In genomic region chr17:64658931-64659330, GRCh38 we compare ENCODE assay signal across 13 cellular contexts. TPM values are rescaled to one million over a fixed set of nuclear protein-coding genes. Genes with fewer than 3 reads are reported as not detected.
A peak's percentile ranks its signal among the peaks of the same experiment; 100 is the strongest.
DNase-seq lines count a peak whose midpoint lies in the region; ATAC-seq and TF ChIP-seq lines count a peak whose summit lies in the region.
"Had no signal": no experiment of that assay in that cellular context is flagged by ENCODE, and none has a peak within 500 bp of the region (broad histone marks: within the 10 kb centered on the region; RNA-seq: fewer than 3 reads in every experiment).

No MANE protein-coding gene starts in this region.

- H3F3A ChIP-seq in GM23338 (replicated peaks; ENCODE audit: low read depth) = no peaks in the 10 kb centered on the region

- H3K79me2 ChIP-seq in ACC112 (ENCODE audit: control insufficient read depth, insufficient read depth, low read length, unreplicated experiment) (peaks cover 80% of the 10 kb centered on the region), GM23338 (replicated peaks; ENCODE audit: insufficient read depth) (peaks cover 73% of the 10 kb centered on the region)

- no peaks in the 10 kb centered on the region for H3K9me2 ChIP-seq in GM23338 (ENCODE audit: insufficient read depth)

- H3K27ac ChIP-seq in ACC112 (ENCODE audit: low read depth, low read length) (peak overlapping the region; percentile 55), GM23338 (ENCODE audit: low read depth) (no peak overlapping the region)

- H3K4me2 ChIP-seq in GM23338 = no peak overlapping the region

- intact Hi-C loops in activated T-helper 2 cell treated with anti-CD3 and anti-CD28 coated beads, Interferon-gamma antibody, Interleukin-2, Interleukin-4, amounts not matched to agents 10 μg/mL and 5 μg/mL and 100 μg/mL, durations not matched to agents 14 hours and 24 hours and 36 hours (cut with micrococcal nuclease) = no loop called here

- in situ Hi-C loops in astrocyte of the cerebellum (cut with HindIII; ENCODE audit: low sequenced_read_pairs) = loop anchor here (5.0 kb wide), 1 partner anchor 83 kb away; no protein-coding TSS in a partner anchor

- peak overlapping the region; percentile 36 to 93 (median 44) for H3K27ac Mint-ChIP-seq in immature natural killer cell
- H3K27ac Mint-ChIP-seq in GM23338 = no peak overlapping the region
- no peak overlapping the region for H3K27ac Mint-ChIP-seq in activated T-helper 2 cell treated with anti-CD3 and anti-CD28 coated beads, Interferon-gamma antibody, Interleukin-2, Interleukin-4, amounts not matched to agents 10 μg/mL and 5 μg/mL and 100 μg/mL, durations not matched to agents 14 hours and 24 hours and 36 hours
- H3K27ac Mint-ChIP-seq: activated naive CD4-positive, alpha-beta T cell treated with anti-CD3 and anti-CD28 coated beads for 36 hours had no signal

- H3K4me3 ChIP-seq in ACC112 (ENCODE audit: low read depth, low read length) (peak overlapping the region; percentile 92), HFF-Myc (replicated peaks; ENCODE audit: low read depth, low read length) (peak overlapping the region; percentile 19; the same call in 1 of the 2 replicates), astrocyte of the cerebellum (ENCODE audit: low read depth, low read length) (no peak overlapping the region), GM23338 (no peak overlapping the region)

- H3K36me3 Mint-ChIP-seq in immature natural killer cell (no peaks in the 10 kb centered on the region), GM23338 (ENCODE audit: low read depth) (peaks cover 12% of the 10 kb centered on the region)
- H3K36me3 Mint-ChIP-seq in activated T-helper 2 cell treated with anti-CD3 and anti-CD28 coated beads, Interferon-gamma antibody, Interleukin-2, Interleukin-4, amounts not matched to agents 10 μg/mL and 5 μg/mL and 100 μg/mL, durations not matched to agents 14 hours and 24 hours and 36 hours (ENCODE audit: low read depth) = peaks cover 27% of the 10 kb centered on the region

- H3K27me3 Mint-ChIP-seq in immature natural killer cell (ENCODE audit: low read depth in 3 of 3) (peaks cover 5 to 11% (median 8%) of the 10 kb centered on the region in 3 donors), GM23338 (ENCODE audit: insufficient read depth, low read depth, poor library complexity) (peaks cover 3% of the 10 kb centered on the region)
- H3K27me3 Mint-ChIP-seq in activated T-helper 2 cell treated with anti-CD3 and anti-CD28 coated beads, Interferon-gamma antibody, Interleukin-2, Interleukin-4, amounts not matched to agents 10 μg/mL and 5 μg/mL and 100 μg/mL, durations not matched to agents 14 hours and 24 hours and 36 hours (ENCODE audit: low read depth) = no peaks in the 10 kb centered on the region

- H3K4me1 Mint-ChIP-seq in immature natural killer cell (peaks cover 58 to 68% of the 10 kb centered on the region in 2 donors), GM23338 (peaks cover 25% of the 10 kb centered on the region)
- peaks cover 27% of the 10 kb centered on the region for H3K4me1 Mint-ChIP-seq in activated T-helper 2 cell treated with anti-CD3 and anti-CD28 coated beads, Interferon-gamma antibody, Interleukin-2, Interleukin-4, amounts not matched to agents 10 μg/mL and 5 μg/mL and 100 μg/mL, durations not matched to agents 14 hours and 24 hours and 36 hours (ENCODE audit: low read depth)

- H3K4me1 ChIP-seq in ACC112 (ENCODE audit: control insufficient read depth, insufficient read depth, low read length, unreplicated experiment) = peaks cover 32% of the 10 kb centered on the region
- H3K4me1 ChIP-seq in GM23338 (ENCODE audit: insufficient read depth) = peaks cover 13% of the 10 kb centered on the region

- DNase-seq in HFF-Myc (ENCODE audit: extremely low read depth, low read depth) (no peak), astrocyte of the cerebellum (ENCODE audit: low read depth) (peak; percentile 75), immature natural killer cell (no peak), GM23338 (ENCODE audit: low spot score) (no peak)
- no peak for DNase-seq in activated T-helper 2 cell treated with anti-CD3 and anti-CD28 coated beads, Interferon-gamma antibody, Interleukin-2, Interleukin-4, amounts not matched to agents 10 μg/mL and 5 μg/mL and 100 μg/mL, durations not matched to agents 14 hours and 24 hours and 36 hours (ENCODE audit: low spot score)
- no peak for DNase-seq in stimulated activated CD8-positive, alpha-beta memory T cell treated with anti-CD3 and anti-CD28 coated beads, Interleukin-4, amount 100 ng/mL, for 48 hours
- DNase-seq: activated CD4-positive, CD25-positive, alpha-beta regulatory T cell treated with anti-CD3 and anti-CD28 coated beads, Interleukin-2, amount 50 U/mL, for 72 hours; activated naive CD4-positive, alpha-beta T cell treated with anti-CD3 and anti-CD28 coated beads for 36 hours; C1 segment of cervical spinal cord; NCI-H2081; right cardiac atrium had no signal

- H3K27me3 ChIP-seq in ACC112 (ENCODE audit: insufficient read depth, low read length) = no peaks in the 10 kb centered on the region
- 0 out of 2 replicates have a peak, but pooled peaks cover 3% of the 10 kb centered on the region for H3K27me3 ChIP-seq in GM23338 (ENCODE audit: insufficient read depth)

- no peak for ATAC-seq in GM23338
- no peak for ATAC-seq in GM18867 (IDR thresholded peaks at IDR 0.05; ENCODE audit: unreplicated experiment)
- ATAC-seq: right cardiac atrium had no signal

- H2AFZ ChIP-seq in ACC112 (ENCODE audit: low read length, unreplicated experiment) = no peak overlapping the region
- H2AFZ ChIP-seq in GM23338 = no peak overlapping the region

- TF ChIP-seq CTCF in HFF-Myc (IDR thresholded peaks at IDR 0.05; ENCODE audit: low read depth, low read length, missing control alignments) (no peak), astrocyte of the cerebellum (IDR thresholded peaks at IDR 0.05; ENCODE audit: low read depth, low read length, missing control alignments) (no peak), GM23338 (conservative IDR thresholded peaks at IDR 0.05; ENCODE audit: low read depth in 2 of 2) (no peak)

- H3K9me3 Mint-ChIP-seq in immature natural killer cell (no peaks in the 10 kb centered on the region), GM23338 (peaks cover 5% of the 10 kb centered on the region; the same call in 1 of the 3 replicates)
- no peaks in the 10 kb centered on the region for H3K9me3 Mint-ChIP-seq in activated T-helper 2 cell treated with anti-CD3 and anti-CD28 coated beads, Interferon-gamma antibody, Interleukin-2, Interleukin-4, amounts not matched to agents 10 μg/mL and 5 μg/mL and 100 μg/mL, durations not matched to agents 14 hours and 24 hours and 36 hours

- H3K36me3 ChIP-seq in ACC112 (ENCODE audit: insufficient read depth, low read length) (peaks cover 11% of the 10 kb centered on the region), GM23338 (ENCODE audit: insufficient read depth) (no peaks in the 10 kb centered on the region)

- H3K4me3 Mint-ChIP-seq in immature natural killer cell (peak overlapping the region; percentile 1 to 36 (median 7)), GM23338 (no peak overlapping the region)
- no peak overlapping the region for H3K4me3 Mint-ChIP-seq in activated T-helper 2 cell treated with anti-CD3 and anti-CD28 coated beads, Interferon-gamma antibody, Interleukin-2, Interleukin-4, amounts not matched to agents 10 μg/mL and 5 μg/mL and 100 μg/mL, durations not matched to agents 14 hours and 24 hours and 36 hours (ENCODE audit: low read depth)
- H3K4me3 Mint-ChIP-seq: activated naive CD4-positive, alpha-beta T cell treated with anti-CD3 and anti-CD28 coated beads for 36 hours had no signal

- H4K20me1 ChIP-seq in GM23338 (replicated peaks; ENCODE audit: insufficient read depth) = peaks cover 2% of the 10 kb centered on the region; the same call in 1 of the 2 replicates

TF ChIP-seq in GM23338, 12 proteins besides CTCF, POLR2A, EP300 and RAD21 (continues in another document):
- no peak for TF ChIP-seq CREB1 (CRISPR knock-in tag; IDR thresholded peaks at IDR 0.05; ENCODE audit: low read depth)
- no peak for TF ChIP-seq REST (IDR thresholded peaks at IDR 0.05; ENCODE audit: unreplicated experiment)
- no peak for TF ChIP-seq JUNB (IDR thresholded peaks at IDR 0.05; ENCODE audit: unreplicated experiment)
- TF ChIP-seq EZH2 (IDR thresholded peaks at IDR 0.05; ENCODE audit: low read depth, unreplicated experiment) = no peak

RNA-seq across cellular contexts. Expression of gene SMURF2, which starts 3.2 kb away (rescaled TPM):
- polyA plus RNA-seq in immature natural killer cell (1 to 10 TPM; 8.1 to 8.5 (median 8.3) TPM), GM23338 (2016; fragmentation: Nextera tagmentation; extraction: Ambion mirVana) (9.4 and 12.1 TPM in 2 replicates)
- 29.6 and 38.1 TPM in 2 replicates for total RNA-seq in GM23338 (2014; rRNA removed; shearing (Covaris generic))
- total RNA-seq in activated T-helper 2 cell treated with anti-CD3 and anti-CD28 coated beads, Interferon-gamma antibody, Interleukin-2, Interleukin-4, amounts not matched to agents 10 μg/mL and 5 μg/mL and 100 μg/mL, durations not matched to agents 14 hours and 24 hours and 36 hours = 12.6 and 13.1 TPM in 2 replicates

Comparison
In these comparisons a context has a peak if more than half of its experiments do, and no peak if none do; other contexts are left out.
1. H3K4me3 ChIP-seq: peak in ACC112 (single experiment) and HFF-Myc (single experiment); none in astrocyte of the cerebellum (single experiment) and GM23338 (single experiment).
2. H3K27ac Mint-ChIP-seq: peak in immature natural killer cell (6 of 6); none in GM23338 (single experiment) and activated T-helper 2 cell treated with anti-CD3 and anti-CD28 coated beads, Interferon-gamma antibody, Interleukin-2, Interleukin-4, amounts not matched to agents 10 μg/mL and 5 μg/mL and 100 μg/mL, durations not matched to agents 14 hours and 24 hours and 36 hours (single experiment).
3. H3K4me3 Mint-ChIP-seq: peak in immature natural killer cell (5 of 5); none in GM23338 (single experiment) and activated T-helper 2 cell treated with anti-CD3 and anti-CD28 coated beads, Interferon-gamma antibody, Interleukin-2, Interleukin-4, amounts not matched to agents 10 μg/mL and 5 μg/mL and 100 μg/mL, durations not matched to agents 14 hours and 24 hours and 36 hours (single experiment).